ENCODE assay signal across 30 cellular contexts in genomic region chr6:135243871-135244796, GRCh38.
A peak's percentile ranks its signal among the peaks of the same experiment; 100 is the strongest.
DNase-seq lines count a peak whose midpoint lies in the region; FAIRE-seq and TF ChIP-seq lines count a peak whose summit lies in the region.
"Had no signal": no experiment of that assay in that cellular context is flagged by ENCODE, and none has a peak within 500 bp of the region (broad histone marks: within the 10 kb centered on the region; RNA-seq: fewer than 3 reads in every experiment).

No MANE protein-coding gene starts in this region.

- H3K36me3 ChIP-seq in Loucy (ENCODE audit: insufficient read depth, low read length) = no peaks in the 10 kb centered on the region
- no peaks in the 10 kb centered on the region for H3K36me3 ChIP-seq in keratinocyte (ENCODE audit: control insufficient read depth in 2 of 2, extremely low read depth in 1 of 2, insufficient read depth in 2 of 2, low read length in 2 of 2)
- H3K36me3 ChIP-seq: BLaER1, esophagus muscularis mucosa, prostate gland, WERI-Rb-1 had no signal

- H3K4me3 ChIP-seq in Loucy (ENCODE audit: low read length, poor library complexity, severe bottlenecking) (no peak overlapping the region), keratinocyte (ENCODE audit: control insufficient read depth in 2 of 3, extremely low read depth in 1 of 3, insufficient read depth in 2 of 3, low read depth in 1 of 3, low read length in 3 of 3) (no peak overlapping the region)
- H3K4me3 ChIP-seq: BLaER1, esophagus muscularis mucosa, prostate gland had no signal

- no peaks in the 10 kb centered on the region for H3K79me2 ChIP-seq in Loucy (ENCODE audit: insufficient read depth, low read length)
- H3K79me2 ChIP-seq in keratinocyte (ENCODE audit: control insufficient read depth, insufficient read depth, low read length) = no peaks in the 10 kb centered on the region

- H3K4me1 ChIP-seq in Loucy (ENCODE audit: insufficient read depth, low read length, poor library complexity, severe bottlenecking) (peaks cover 19% of the 10 kb centered on the region), keratinocyte (ENCODE audit: control insufficient read depth, extremely low read depth, insufficient read depth, low read length) (peaks cover 8% of the 10 kb centered on the region)
- H3K4me1 ChIP-seq: BLaER1, esophagus muscularis mucosa, prostate gland had no signal

- no peaks in the 10 kb centered on the region for H3K9me2 ChIP-seq in Loucy (replicated peaks; ENCODE audit: low read depth, low read length)

- H3K4me1 Mint-ChIP-seq in T-helper 2 cell treated with Interferon-gamma antibody and Interleukin-4, amounts not matched to agents 5 μg/mL and 100 μg/mL, for 36 hours (ENCODE audit: low read depth) = no peaks in the 10 kb centered on the region
- H3K4me1 Mint-ChIP-seq: activated CD4-positive, alpha-beta T cell treated with anti-CD3 and anti-CD28 coated beads, Interleukin-2, amount 10 ng/mL, durations not matched to agents 7 days and 5 days had no signal

- no peaks in the 10 kb centered on the region for H3K27me3 Mint-ChIP-seq in T-helper 2 cell treated with Interferon-gamma antibody and Interleukin-4, amounts not matched to agents 5 μg/mL and 100 μg/mL, for 36 hours (ENCODE audit: low read depth)

- no peaks in the 10 kb centered on the region for H3K9me3 ChIP-seq in Loucy (ENCODE audit: insufficient read depth, low read depth, low read length)
- no peaks in the 10 kb centered on the region for H3K9me3 ChIP-seq in keratinocyte (ENCODE audit: control insufficient read depth, low read depth, low read length)
- H3K9me3 ChIP-seq: BLaER1, esophagus muscularis mucosa, prostate gland had no signal

- peak overlapping the region; percentile 1 for H3K4me2 ChIP-seq in Loucy (ENCODE audit: low read depth, low read length, poor library complexity, severe bottlenecking)
- peak overlapping the region; percentile 34 for H3K4me2 ChIP-seq in keratinocyte (ENCODE audit: control insufficient read depth, extremely low read depth, insufficient read depth, low read depth, low read length)
- H3K4me2 ChIP-seq: BLaER1 had no signal

- no peak for DNase-seq in GM18507 (ENCODE audit: extremely low spot score, insufficient read length, low read depth)
- DNase-seq in astrocyte of the hippocampus (ENCODE audit: low read depth, low spot score) = peak; percentile 74
- DNase-seq in keratinocyte (ENCODE audit: low read depth, low spot score) = no peak
- no peak for DNase-seq in putamen (ENCODE audit: low spot score)
- no peak for DNase-seq in HuH-7 (ENCODE audit: low spot score)
- no peak for DNase-seq in NCI-H128 (lab: John Stamatoyannopoulos, UW; ENCODE audit: unreplicated experiment)
- DNase-seq in T-helper 2 cell treated with Interferon-gamma antibody and Interleukin-4, amounts not matched to agents 5 μg/mL and 100 μg/mL, for 36 hours (ENCODE audit: low spot score) = no peak
- DNase-seq: activated CD4-positive, alpha-beta T cell treated with anti-CD3 and anti-CD28 coated beads, Interleukin-2, amount 10 ng/mL, durations not matched to agents 7 days and 5 days; activated gamma-delta T cell treated with Interleukin-2 at 50 U/mL for 16 hours; activated T-cell treated with anti-CD3 and anti-CD28 coated beads, Interleukin-2, amount 50 U/mL, for 4 hours; COR-L47; DMS79 treated with DMSO at 0.1 percent for 48 hours; effector memory CD4-positive, alpha-beta T cell; KG1; NCI-H1092; NCI-H187 treated with DMSO at 0.1 percent for 48 hours; NCI-H69; OCI-M1; SHP77; stimulated activated CD4-positive, alpha-beta T cell treated with anti-CD3 and anti-CD28 coated beads, Interleukin-15, amount 100 ng/mL, for 24 hours; stimulated activated naive CD4-positive, alpha-beta T cell treated with Interleukin-2 at 50 U/mL for 16 hours; T1000; WERI-Rb-1 had no signal

- H3K27me3 ChIP-seq in Loucy (ENCODE audit: insufficient read depth, low read length, poor library complexity, severe bottlenecking) (no peaks in the 10 kb centered on the region), keratinocyte (ENCODE audit: control insufficient read depth, extremely low read depth, insufficient read depth, low read length) (no peaks in the 10 kb centered on the region)
- H3K27me3 ChIP-seq: BLaER1, esophagus muscularis mucosa had no signal

- TF ChIP-seq CTCF in Loucy (conservative IDR thresholded peaks at IDR 0.05; ENCODE audit: low read length) (no peak), keratinocyte (optimal IDR thresholded peaks at IDR 0.05 in 1 of 3, IDR thresholded peaks at IDR 0.05 in 1 of 3, conservative IDR thresholded peaks at IDR 0.05 in 1 of 3; ENCODE audit: extremely low read depth in 1 of 3, insufficient read depth in 2 of 3, low read length in 3 of 3) (no peak)

- H3F3A ChIP-seq in Loucy (ENCODE audit: low read depth) = no peaks in the 10 kb centered on the region

- H3K27ac ChIP-seq in keratinocyte (ENCODE audit: control insufficient read depth, insufficient read depth, low read length) = peak overlapping the region; percentile 22
- H3K27ac ChIP-seq: BLaER1, esophagus muscularis mucosa, prostate gland, WERI-Rb-1 had no signal

- H3K27ac Mint-ChIP-seq in T-helper 2 cell treated with Interferon-gamma antibody and Interleukin-4, amounts not matched to agents 5 μg/mL and 100 μg/mL, for 36 hours = no peak overlapping the region
- H3K27ac Mint-ChIP-seq: activated CD4-positive, alpha-beta T cell treated with anti-CD3 and anti-CD28 coated beads, Interleukin-2, amount 10 ng/mL, durations not matched to agents 7 days and 5 days had no signal

- no peaks in the 10 kb centered on the region for H3K36me3 Mint-ChIP-seq in T-helper 2 cell treated with Interferon-gamma antibody and Interleukin-4, amounts not matched to agents 5 μg/mL and 100 μg/mL, for 36 hours (ENCODE audit: low read depth)

- H3K9me1 ChIP-seq in keratinocyte (ENCODE audit: control insufficient read depth, extremely low read depth, insufficient read depth, low read length) = no peaks in the 10 kb centered on the region

- H3K4me3 Mint-ChIP-seq in T-helper 2 cell treated with Interferon-gamma antibody and Interleukin-4, amounts not matched to agents 5 μg/mL and 100 μg/mL, for 36 hours = no peak overlapping the region
- H3K4me3 Mint-ChIP-seq: activated CD4-positive, alpha-beta T cell treated with anti-CD3 and anti-CD28 coated beads, Interleukin-2, amount 10 ng/mL, durations not matched to agents 7 days and 5 days; activated T-cell treated with anti-CD3 and anti-CD28 coated beads, Interleukin-2, amount 50 U/mL, for 4 hours had no signal

- dilution Hi-C loops in keratinocyte (cut with MboI; ENCODE audit: extremely low pct_ligation_motif_present, low sequenced_read_pairs) = no loop called here

- FAIRE-seq in GM18507 (lab: Jason Lieb, UNC) = peak; percentile 63
- peak; percentile 44 for FAIRE-seq in keratinocyte (lab: Jason Lieb, UNC)
- FAIRE-seq: colon, frontal cortex, urothelium cell line had no signal

- H4K20me1 ChIP-seq in Loucy (ENCODE audit: insufficient read depth, low read length, poor library complexity, severe bottlenecking) (no peaks in the 10 kb centered on the region), keratinocyte (ENCODE audit: control insufficient read depth, extremely low read depth, insufficient read depth, low read length) (no peaks in the 10 kb centered on the region)
- H4K20me1 ChIP-seq: BLaER1 had no signal

- H2AFZ ChIP-seq in Loucy (ENCODE audit: low read length) (peak overlapping the region; percentile 58), keratinocyte (ENCODE audit: control insufficient read depth, low read length) (peak overlapping the region; percentile 45)

- H3K9ac ChIP-seq in Loucy (ENCODE audit: low read depth, low read length, poor library complexity, severe bottlenecking) (peak overlapping the region; percentile 25), keratinocyte (ENCODE audit: control insufficient read depth, extremely low read depth, insufficient read depth, low read length) (no peak overlapping the region)
- H3K9ac ChIP-seq: BLaER1 had no signal

- H3K9me3 Mint-ChIP-seq in T-helper 2 cell treated with Interferon-gamma antibody and Interleukin-4, amounts not matched to agents 5 μg/mL and 100 μg/mL, for 36 hours = no peaks in the 10 kb centered on the region
- H3K9me3 Mint-ChIP-seq: activated CD4-positive, alpha-beta T cell treated with anti-CD3 and anti-CD28 coated beads, Interleukin-2, amount 10 ng/mL, durations not matched to agents 7 days and 5 days; activated T-cell treated with anti-CD3 and anti-CD28 coated beads, Interleukin-2, amount 50 U/mL, for 4 hours had no signal
